ENCODE assay signal across 12 cellular contexts in the genomic region with DNA sequence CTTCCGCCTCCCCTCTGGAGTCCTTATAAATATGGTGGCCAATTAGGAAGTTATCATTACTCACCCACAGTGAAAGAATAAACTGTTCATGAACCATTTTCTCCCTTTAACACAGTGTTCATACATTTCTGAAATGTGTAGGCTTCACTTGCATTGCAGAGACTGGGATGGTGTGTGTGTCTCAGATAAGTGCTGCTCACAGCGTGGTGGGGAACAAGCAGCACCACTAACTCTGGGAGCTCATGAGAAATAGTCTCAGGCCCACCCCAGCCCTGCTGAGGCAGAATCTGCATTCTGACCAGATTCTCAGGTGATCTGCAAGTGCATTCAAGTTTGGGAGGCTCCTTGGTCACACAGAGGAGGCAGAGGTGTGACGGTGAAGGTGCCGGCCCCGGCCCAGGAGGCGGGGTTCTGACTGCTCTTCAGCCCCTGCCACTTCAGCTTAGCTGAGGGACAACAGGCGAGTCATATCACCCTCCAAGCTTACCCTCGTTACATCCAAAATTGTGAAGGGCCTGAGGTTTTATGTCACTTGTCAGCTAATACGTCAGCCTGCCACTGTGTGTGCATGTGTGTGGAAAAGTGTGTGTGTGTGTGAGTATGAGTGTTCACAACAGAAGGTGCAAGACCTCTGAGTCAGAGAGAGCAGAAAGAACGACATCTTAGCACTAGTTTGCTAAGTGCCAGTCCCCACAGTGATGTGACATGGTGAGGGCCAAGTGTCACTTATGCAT. TPM values are rescaled to one million over a fixed set of nuclear protein-coding genes. Genes with fewer than 3 reads are reported as not detected.
DNase-seq lines count a peak whose midpoint lies in the region; ATAC-seq and TF ChIP-seq lines count a peak whose summit lies in the region.
"Had no signal": no experiment of that assay in that cellular context is flagged by ENCODE, and none has a peak within 500 bp of the region (broad histone marks: within the 10 kb centered on the region; RNA-seq: fewer than 3 reads in every experiment).

No MANE protein-coding gene starts in this region.

- H3K27ac ChIP-seq in stomach: peak overlapping the region; percentile 25 to 94 (median 91)

- no peaks in the 10 kb centered on the region for H3K9me3 Mint-ChIP-seq in activated T-cell treated with anti-CD3 and anti-CD28 coated beads, Interleukin-2, amount 50 U/mL, for 72 hours
- H3K9me3 Mint-ChIP-seq in dendritic cell treated with granulocyte-macrophage colony-stimulating factor and Interleukin-4, amounts not matched to agents 40 ng/mL and 50 ng/mL, for 4 days: no peaks in the 10 kb centered on the region
- H3K9me3 Mint-ChIP-seq: T-helper 2 cell treated with Interferon-gamma antibody and Interleukin-4, amounts not matched to agents 5 μg/mL and 100 μg/mL, for 36 hours had no signal

- H3K4me1 ChIP-seq in stomach: peaks cover 13 to 75% (median 38%) of the 10 kb centered on the region in 4 donors

- H3K27me3 ChIP-seq in stomach: no peaks in the 10 kb centered on the region

- no peak overlapping the region for H3K4me3 Mint-ChIP-seq in activated T-cell treated with anti-CD3 and anti-CD28 coated beads, Interleukin-2, amount 50 U/mL, for 72 hours
- H3K4me3 Mint-ChIP-seq in dendritic cell treated with granulocyte-macrophage colony-stimulating factor and Interleukin-4, amounts not matched to agents 40 ng/mL and 50 ng/mL, for 4 days: no peak overlapping the region
- H3K4me3 Mint-ChIP-seq: B cell; T-helper 2 cell treated with Interferon-gamma antibody and Interleukin-4, amounts not matched to agents 5 μg/mL and 100 μg/mL, for 36 hours had no signal

- H3K4me3 ChIP-seq in stomach: no peak overlapping the region

- peaks cover 0 to 7% (median 3%) of the 10 kb centered on the region in 4 donors for H3K36me3 ChIP-seq in stomach

- intact Hi-C loops in dendritic cell treated with granulocyte-macrophage colony-stimulating factor and Interleukin-4, amounts not matched to agents 40 ng/mL and 50 ng/mL, for 4 days (cut with micrococcal nuclease): no loop called here
- intact Hi-C loops in stomach (cut with DNase I; ENCODE audit: low total_unique reads): no loop called here

- no peak for DNase-seq in activated T-cell treated with anti-CD3 and anti-CD28 coated beads, Interleukin-2, amount 50 U/mL, for 72 hours
- no peak for DNase-seq in activated T-cell treated with anti-CD3 and anti-CD28 coated beads for 4 hours
- no peak for DNase-seq in stomach
- no peak for DNase-seq in COLO829 (ENCODE audit: low spot score)
- no peak for DNase-seq in DMS114 treated with DMSO at 0.1 percent for 48 hours (lab: John Stamatoyannopoulos, UW; ENCODE audit: unreplicated experiment)
- DNase-seq in NCI-H2171 treated with DMSO at 0.1 percent for 48 hours (lab: John Stamatoyannopoulos, UW): no peak
- DNase-seq: NCI-H526, nucleus accumbens had no signal

- peaks cover 20% of the 10 kb centered on the region for H3K4me1 Mint-ChIP-seq in activated T-cell treated with anti-CD3 and anti-CD28 coated beads, Interleukin-2, amount 50 U/mL, for 72 hours (ENCODE audit: low read depth)
- peaks cover 74% of the 10 kb centered on the region for H3K4me1 Mint-ChIP-seq in dendritic cell treated with granulocyte-macrophage colony-stimulating factor and Interleukin-4, amounts not matched to agents 40 ng/mL and 50 ng/mL, for 4 days (ENCODE audit: low read depth)

- no peaks in the 10 kb centered on the region for H3K9me3 ChIP-seq in stomach

- 69 to 83% (median 73%) methylated on average over 10 of the region's 10 CpGs for WGBS in stomach, 5 donors

- no peak for TF ChIP-seq EP300 in stomach (IDR thresholded peaks at IDR 0.05)

- H3K27me3 Mint-ChIP-seq in activated T-cell treated with anti-CD3 and anti-CD28 coated beads, Interleukin-2, amount 50 U/mL, for 72 hours (ENCODE audit: low read depth): no peaks in the 10 kb centered on the region
- H3K27me3 Mint-ChIP-seq in dendritic cell treated with granulocyte-macrophage colony-stimulating factor and Interleukin-4, amounts not matched to agents 40 ng/mL and 50 ng/mL, for 4 days: no peaks in the 10 kb centered on the region
- H3K27me3 Mint-ChIP-seq: B cell had no signal

- peaks cover 2 to 3% of the 10 kb centered on the region in 2 donors for H3K36me3 Mint-ChIP-seq in activated T-cell treated with anti-CD3 and anti-CD28 coated beads, Interleukin-2, amount 50 U/mL, for 72 hours (ENCODE audit: insufficient read depth in 2 of 2)
- H3K36me3 Mint-ChIP-seq in dendritic cell treated with granulocyte-macrophage colony-stimulating factor and Interleukin-4, amounts not matched to agents 40 ng/mL and 50 ng/mL, for 4 days (ENCODE audit: low read depth): peaks cover 88% of the 10 kb centered on the region

- TF ChIP-seq CTCF in stomach (IDR thresholded peaks at IDR 0.05): no peak

- no peak for TF ChIP-seq POLR2A in stomach (IDR thresholded peaks at IDR 0.05)

- no peak for ATAC-seq in activated T-cell treated with anti-CD3 and anti-CD28 coated beads, Interleukin-2, amount 50 U/mL, for 72 hours (replicated peaks in 1 of 2)
- ATAC-seq in HG03439 (IDR thresholded peaks at IDR 0.05; ENCODE audit: unreplicated experiment): peak; percentile 31

- H3K27ac Mint-ChIP-seq in activated T-cell treated with anti-CD3 and anti-CD28 coated beads, Interleukin-2, amount 50 U/mL, for 72 hours: peak overlapping the region; percentile 47
- peak overlapping the region; percentile 80 for H3K27ac Mint-ChIP-seq in dendritic cell treated with granulocyte-macrophage colony-stimulating factor and Interleukin-4, amounts not matched to agents 40 ng/mL and 50 ng/mL, for 4 days
- H3K27ac Mint-ChIP-seq: B cell; T-helper 2 cell treated with Interferon-gamma antibody and Interleukin-4, amounts not matched to agents 5 μg/mL and 100 μg/mL, for 36 hours had no signal

RNA-seq across cellular contexts. Expression of a gene that starts 34.7 kb away (rescaled TPM):
- 10 to 100 TPM; 55.9 to 61.6 TPM for total RNA-seq in activated T-cell treated with anti-CD3 and anti-CD28 coated beads, Interleukin-2, amount 50 U/mL, for 72 hours
- total RNA-seq in stomach: 100 to 1,000 TPM in 2 of 5 donors, 10 to 100 TPM in 2, 1 to 10 TPM in 1; 9.3 to 184 (median 66.9) TPM
- polyA plus RNA-seq in stomach: 100 to 1,000 TPM in 2 of 3 donors, 10 to 100 TPM in 1; 52.6 to 161 (median 150) TPM
